ENCODE assay signal across 12 cellular contexts in the genomic region with DNA sequence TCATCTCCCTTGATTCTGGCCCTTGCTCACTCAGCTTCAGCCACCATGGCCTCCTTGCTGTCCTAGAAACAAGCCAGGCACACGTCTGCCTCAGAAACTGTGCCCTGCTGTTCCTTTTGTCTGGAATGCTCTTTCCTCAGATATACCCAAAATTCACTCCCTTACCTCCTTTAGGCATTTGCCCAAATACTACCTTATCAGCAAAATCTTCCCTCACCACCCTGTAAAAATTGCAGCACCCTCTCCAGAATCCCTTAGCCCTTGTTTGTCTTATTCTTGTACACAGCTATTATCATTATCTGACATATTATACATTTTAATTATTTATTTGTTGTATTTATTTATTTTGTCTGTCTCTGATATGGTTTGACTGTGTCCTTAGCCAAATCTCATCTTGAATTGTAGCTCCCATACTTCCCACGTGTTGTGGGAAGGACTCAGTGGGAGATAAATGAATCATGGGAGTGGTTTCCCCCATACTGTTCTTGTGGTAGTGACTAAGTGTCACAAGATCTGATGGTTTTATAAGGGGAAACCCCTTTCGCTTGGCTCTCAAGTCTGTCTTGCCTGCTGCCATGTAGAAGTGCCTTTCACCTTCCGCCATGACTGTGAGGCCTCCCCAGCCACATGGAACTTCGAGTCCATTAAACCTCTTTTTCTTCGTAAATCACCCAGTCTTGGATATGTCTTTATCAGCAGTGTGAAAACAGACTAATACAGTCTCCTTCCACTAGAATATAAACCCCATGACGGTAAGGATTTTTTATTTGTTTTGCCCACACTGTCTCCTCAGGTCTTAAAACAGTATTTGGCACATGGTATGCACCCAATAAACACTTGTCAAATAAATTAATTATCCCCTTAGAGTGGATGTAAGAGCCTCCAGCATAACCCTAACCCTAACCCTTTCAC.
DNase-seq lines count a peak whose midpoint lies in the region; ATAC-seq and TF ChIP-seq lines count a peak whose summit lies in the region.
"Had no signal": no experiment of that assay in that cellular context is flagged by ENCODE, and none has a peak within 500 bp of the region (broad histone marks: within the 10 kb centered on the region; RNA-seq: fewer than 3 reads in every experiment).

No MANE protein-coding gene starts in this region.

- no peak for TF ChIP-seq CTCF in GM13977 (IDR thresholded peaks at IDR 0.05; ENCODE audit: extremely low read depth, insufficient read depth, missing control alignments)

- ATAC-seq in GM21367 (IDR thresholded peaks at IDR 0.05; ENCODE audit: unreplicated experiment) (no peak), HG02678 (IDR thresholded peaks at IDR 0.05; ENCODE audit: unreplicated experiment) (no peak)
- ATAC-seq: left ventricle myocardium superior had no signal

- in situ Hi-C loops in GM13977 (cut with MboI; ENCODE audit: low pct_unique_long_range_greater_than_20kb, low sequenced_read_pairs, unreplicated experiment) = no loop called here

- peak; percentile 40 for DNase-seq in HCEC 1CT
- peak; percentile 8 for DNase-seq in RKO (ENCODE audit: low spot score)
- DNase-seq in brain pericyte (ENCODE audit: low read depth, low spot score) = peak; percentile 56
- DNase-seq in stimulated activated CD4-positive, alpha-beta T cell treated with anti-CD3 and anti-CD28 coated beads, Interleukin-12 subunit alpha, Interleukin-12 subunit beta, amount 100 ng/mL, for 48 hours (ENCODE audit: low read depth in 2 of 3, low spot score in 1 of 3) = peak in 2 of 3 donors; percentile 9 to 42
- no peak for DNase-seq in GM13977 (ENCODE audit: low spot score)
- DNase-seq in DMS53 treated with DMSO at 0.1 percent for 48 hours (lab: John Stamatoyannopoulos, UW; ENCODE audit: unreplicated experiment) = no peak
- DNase-seq: DMS 273 treated with DMSO at 0.1 percent for 48 hours, left ventricle myocardium superior, NCI-H1930, Right ventricle myocardium superior had no signal

Comparison
In these comparisons a context has a peak if more than half of its experiments do, and no peak if none do; other contexts are left out.
1. DNase-seq: peak in HCEC 1CT (single experiment), RKO (single experiment), brain pericyte (single experiment) and stimulated activated CD4-positive, alpha-beta T cell treated with anti-CD3 and anti-CD28 coated beads, Interleukin-12 subunit alpha, Interleukin-12 subunit beta, amount 100 ng/mL, for 48 hours (2 of 3); none in GM13977 (single experiment) and DMS53 treated with DMSO at 0.1 percent for 48 hours (single experiment).